ENCODE assay signal across 2 cellular contexts in the genomic region with DNA sequence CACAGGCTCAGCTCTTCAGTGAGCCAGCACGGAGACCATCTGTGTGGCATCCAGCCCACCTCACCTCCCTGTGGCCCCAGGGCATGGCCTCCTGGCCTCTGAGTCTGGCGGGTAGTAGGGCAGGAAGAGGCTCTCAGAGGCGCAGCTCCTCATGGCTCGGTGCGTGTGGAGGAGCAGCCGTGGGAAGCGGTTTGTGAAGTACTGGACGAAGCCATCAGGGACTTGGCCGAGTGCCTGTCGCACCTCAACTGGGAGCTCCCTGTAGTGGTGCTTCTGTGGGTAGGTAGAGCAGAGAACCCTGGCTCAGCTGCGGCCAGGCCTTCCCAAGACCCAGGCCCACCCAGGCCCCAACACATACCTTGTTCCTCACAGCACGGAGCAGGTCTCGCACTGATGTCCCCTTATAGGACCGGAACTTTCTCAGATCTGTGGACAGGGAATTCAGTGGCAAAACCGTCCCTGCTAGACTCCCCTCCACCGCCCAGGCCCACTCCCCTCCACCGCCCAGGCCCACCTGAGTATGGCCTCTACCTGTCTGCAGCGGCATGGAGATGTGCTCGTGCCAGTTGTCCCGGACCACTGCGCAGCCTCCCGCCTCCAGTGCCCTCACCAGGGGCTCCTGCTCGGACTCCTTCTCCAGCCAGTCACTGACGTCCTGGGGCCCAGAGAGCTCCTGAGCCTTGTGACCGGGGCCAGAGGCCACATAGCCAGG.
TF ChIP-seq lines count a peak whose summit lies in the region.

No MANE protein-coding gene starts in this region.

TF ChIP-seq in HCT116, 20 proteins besides CTCF, POLR2A, EP300 and RAD21 (continued from another document):
- TF ChIP-seq, protein P1, sequence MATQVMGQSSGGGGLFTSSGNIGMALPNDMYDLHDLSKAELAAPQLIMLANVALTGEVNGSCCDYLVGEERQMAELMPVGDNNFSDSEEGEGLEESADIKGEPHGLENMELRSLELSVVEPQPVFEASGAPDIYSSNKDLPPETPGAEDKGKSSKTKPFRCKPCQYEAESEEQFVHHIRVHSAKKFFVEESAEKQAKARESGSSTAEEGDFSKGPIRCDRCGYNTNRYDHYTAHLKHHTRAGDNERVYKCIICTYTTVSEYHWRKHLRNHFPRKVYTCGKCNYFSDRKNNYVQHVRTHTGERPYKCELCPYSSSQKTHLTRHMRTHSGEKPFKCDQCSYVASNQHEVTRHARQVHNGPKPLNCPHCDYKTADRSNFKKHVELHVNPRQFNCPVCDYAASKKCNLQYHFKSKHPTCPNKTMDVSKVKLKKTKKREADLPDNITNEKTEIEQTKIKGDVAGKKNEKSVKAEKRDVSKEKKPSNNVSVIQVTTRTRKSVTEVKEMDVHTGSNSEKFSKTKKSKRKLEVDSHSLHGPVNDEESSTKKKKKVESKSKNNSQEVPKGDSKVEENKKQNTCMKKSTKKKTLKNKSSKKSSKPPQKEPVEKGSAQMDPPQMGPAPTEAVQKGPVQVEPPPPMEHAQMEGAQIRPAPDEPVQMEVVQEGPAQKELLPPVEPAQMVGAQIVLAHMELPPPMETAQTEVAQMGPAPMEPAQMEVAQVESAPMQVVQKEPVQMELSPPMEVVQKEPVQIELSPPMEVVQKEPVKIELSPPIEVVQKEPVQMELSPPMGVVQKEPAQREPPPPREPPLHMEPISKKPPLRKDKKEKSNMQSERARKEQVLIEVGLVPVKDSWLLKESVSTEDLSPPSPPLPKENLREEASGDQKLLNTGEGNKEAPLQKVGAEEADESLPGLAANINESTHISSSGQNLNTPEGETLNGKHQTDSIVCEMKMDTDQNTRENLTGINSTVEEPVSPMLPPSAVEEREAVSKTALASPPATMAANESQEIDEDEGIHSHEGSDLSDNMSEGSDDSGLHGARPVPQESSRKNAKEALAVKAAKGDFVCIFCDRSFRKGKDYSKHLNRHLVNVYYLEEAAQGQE (IDR thresholded peaks at IDR 0.05; ENCODE audit: low read depth): no peak
- TF ChIP-seq EGR1 (IDR thresholded peaks at IDR 0.05; ENCODE audit: low read depth) (no peak), EZH2 (IDR thresholded peaks at IDR 0.05) (no peak)

TF ChIP-seq in WTC11, 78 proteins besides CTCF, POLR2A, EP300 and RAD21 (continued from another document):
- TF ChIP-seq, protein P2, sequence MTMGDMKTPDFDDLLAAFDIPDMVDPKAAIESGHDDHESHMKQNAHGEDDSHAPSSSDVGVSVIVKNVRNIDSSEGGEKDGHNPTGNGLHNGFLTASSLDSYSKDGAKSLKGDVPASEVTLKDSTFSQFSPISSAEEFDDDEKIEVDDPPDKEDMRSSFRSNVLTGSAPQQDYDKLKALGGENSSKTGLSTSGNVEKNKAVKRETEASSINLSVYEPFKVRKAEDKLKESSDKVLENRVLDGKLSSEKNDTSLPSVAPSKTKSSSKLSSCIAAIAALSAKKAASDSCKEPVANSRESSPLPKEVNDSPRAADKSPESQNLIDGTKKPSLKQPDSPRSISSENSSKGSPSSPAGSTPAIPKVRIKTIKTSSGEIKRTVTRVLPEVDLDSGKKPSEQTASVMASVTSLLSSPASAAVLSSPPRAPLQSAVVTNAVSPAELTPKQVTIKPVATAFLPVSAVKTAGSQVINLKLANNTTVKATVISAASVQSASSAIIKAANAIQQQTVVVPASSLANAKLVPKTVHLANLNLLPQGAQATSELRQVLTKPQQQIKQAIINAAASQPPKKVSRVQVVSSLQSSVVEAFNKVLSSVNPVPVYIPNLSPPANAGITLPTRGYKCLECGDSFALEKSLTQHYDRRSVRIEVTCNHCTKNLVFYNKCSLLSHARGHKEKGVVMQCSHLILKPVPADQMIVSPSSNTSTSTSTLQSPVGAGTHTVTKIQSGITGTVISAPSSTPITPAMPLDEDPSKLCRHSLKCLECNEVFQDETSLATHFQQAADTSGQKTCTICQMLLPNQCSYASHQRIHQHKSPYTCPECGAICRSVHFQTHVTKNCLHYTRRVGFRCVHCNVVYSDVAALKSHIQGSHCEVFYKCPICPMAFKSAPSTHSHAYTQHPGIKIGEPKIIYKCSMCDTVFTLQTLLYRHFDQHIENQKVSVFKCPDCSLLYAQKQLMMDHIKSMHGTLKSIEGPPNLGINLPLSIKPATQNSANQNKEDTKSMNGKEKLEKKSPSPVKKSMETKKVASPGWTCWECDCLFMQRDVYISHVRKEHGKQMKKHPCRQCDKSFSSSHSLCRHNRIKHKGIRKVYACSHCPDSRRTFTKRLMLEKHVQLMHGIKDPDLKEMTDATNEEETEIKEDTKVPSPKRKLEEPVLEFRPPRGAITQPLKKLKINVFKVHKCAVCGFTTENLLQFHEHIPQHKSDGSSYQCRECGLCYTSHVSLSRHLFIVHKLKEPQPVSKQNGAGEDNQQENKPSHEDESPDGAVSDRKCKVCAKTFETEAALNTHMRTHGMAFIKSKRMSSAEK (CRISPR knock-in tag; IDR thresholded peaks at IDR 0.05; ENCODE audit: borderline replicate concordance): no peak
- TF ChIP-seq ZNF121 (CRISPR knock-in tag; IDR thresholded peaks at IDR 0.05) (no peak), CREM (CRISPR knock-in tag; IDR thresholded peaks at IDR 0.05) (no peak), ESRRA (CRISPR knock-in tag; IDR thresholded peaks at IDR 0.05; ENCODE audit: borderline replicate concordance) (no peak), ELF4 (CRISPR knock-in tag; IDR thresholded peaks at IDR 0.05; ENCODE audit: low read depth) (no peak), JUN (CRISPR knock-in tag; IDR thresholded peaks at IDR 0.05) (no peak), MXD4 (CRISPR knock-in tag; IDR thresholded peaks at IDR 0.05; ENCODE audit: borderline replicate concordance) (no peak), IRF2 (CRISPR knock-in tag; IDR thresholded peaks at IDR 0.05; ENCODE audit: borderline replicate concordance, low read depth) (no peak), ZNF416 (CRISPR knock-in tag; IDR thresholded peaks at IDR 0.05) (no peak), NR1H2 (CRISPR knock-in tag; IDR thresholded peaks at IDR 0.05) (no peak)
- TF ChIP-seq, protein P3, sequence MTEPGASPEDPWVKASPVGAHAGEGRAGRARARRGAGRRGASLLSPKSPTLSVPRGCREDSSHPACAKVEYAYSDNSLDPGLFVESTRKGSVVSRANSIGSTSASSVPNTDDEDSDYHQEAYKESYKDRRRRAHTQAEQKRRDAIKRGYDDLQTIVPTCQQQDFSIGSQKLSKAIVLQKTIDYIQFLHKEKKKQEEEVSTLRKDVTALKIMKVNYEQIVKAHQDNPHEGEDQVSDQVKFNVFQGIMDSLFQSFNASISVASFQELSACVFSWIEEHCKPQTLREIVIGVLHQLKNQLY (CRISPR knock-in tag; IDR thresholded peaks at IDR 0.05): no peak
- TF ChIP-seq, protein P4, sequence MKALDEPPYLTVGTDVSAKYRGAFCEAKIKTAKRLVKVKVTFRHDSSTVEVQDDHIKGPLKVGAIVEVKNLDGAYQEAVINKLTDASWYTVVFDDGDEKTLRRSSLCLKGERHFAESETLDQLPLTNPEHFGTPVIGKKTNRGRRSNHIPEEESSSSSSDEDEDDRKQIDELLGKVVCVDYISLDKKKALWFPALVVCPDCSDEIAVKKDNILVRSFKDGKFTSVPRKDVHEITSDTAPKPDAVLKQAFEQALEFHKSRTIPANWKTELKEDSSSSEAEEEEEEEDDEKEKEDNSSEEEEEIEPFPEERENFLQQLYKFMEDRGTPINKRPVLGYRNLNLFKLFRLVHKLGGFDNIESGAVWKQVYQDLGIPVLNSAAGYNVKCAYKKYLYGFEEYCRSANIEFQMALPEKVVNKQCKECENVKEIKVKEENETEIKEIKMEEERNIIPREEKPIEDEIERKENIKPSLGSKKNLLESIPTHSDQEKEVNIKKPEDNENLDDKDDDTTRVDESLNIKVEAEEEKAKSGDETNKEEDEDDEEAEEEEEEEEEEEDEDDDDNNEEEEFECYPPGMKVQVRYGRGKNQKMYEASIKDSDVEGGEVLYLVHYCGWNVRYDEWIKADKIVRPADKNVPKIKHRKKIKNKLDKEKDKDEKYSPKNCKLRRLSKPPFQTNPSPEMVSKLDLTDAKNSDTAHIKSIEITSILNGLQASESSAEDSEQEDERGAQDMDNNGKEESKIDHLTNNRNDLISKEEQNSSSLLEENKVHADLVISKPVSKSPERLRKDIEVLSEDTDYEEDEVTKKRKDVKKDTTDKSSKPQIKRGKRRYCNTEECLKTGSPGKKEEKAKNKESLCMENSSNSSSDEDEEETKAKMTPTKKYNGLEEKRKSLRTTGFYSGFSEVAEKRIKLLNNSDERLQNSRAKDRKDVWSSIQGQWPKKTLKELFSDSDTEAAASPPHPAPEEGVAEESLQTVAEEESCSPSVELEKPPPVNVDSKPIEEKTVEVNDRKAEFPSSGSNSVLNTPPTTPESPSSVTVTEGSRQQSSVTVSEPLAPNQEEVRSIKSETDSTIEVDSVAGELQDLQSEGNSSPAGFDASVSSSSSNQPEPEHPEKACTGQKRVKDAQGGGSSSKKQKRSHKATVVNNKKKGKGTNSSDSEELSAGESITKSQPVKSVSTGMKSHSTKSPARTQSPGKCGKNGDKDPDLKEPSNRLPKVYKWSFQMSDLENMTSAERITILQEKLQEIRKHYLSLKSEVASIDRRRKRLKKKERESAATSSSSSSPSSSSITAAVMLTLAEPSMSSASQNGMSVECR (CRISPR knock-in tag; IDR thresholded peaks at IDR 0.05; ENCODE audit: borderline replicate concordance): no peak
